ENCODE assay signal across 8 cellular contexts in the genomic region with DNA sequence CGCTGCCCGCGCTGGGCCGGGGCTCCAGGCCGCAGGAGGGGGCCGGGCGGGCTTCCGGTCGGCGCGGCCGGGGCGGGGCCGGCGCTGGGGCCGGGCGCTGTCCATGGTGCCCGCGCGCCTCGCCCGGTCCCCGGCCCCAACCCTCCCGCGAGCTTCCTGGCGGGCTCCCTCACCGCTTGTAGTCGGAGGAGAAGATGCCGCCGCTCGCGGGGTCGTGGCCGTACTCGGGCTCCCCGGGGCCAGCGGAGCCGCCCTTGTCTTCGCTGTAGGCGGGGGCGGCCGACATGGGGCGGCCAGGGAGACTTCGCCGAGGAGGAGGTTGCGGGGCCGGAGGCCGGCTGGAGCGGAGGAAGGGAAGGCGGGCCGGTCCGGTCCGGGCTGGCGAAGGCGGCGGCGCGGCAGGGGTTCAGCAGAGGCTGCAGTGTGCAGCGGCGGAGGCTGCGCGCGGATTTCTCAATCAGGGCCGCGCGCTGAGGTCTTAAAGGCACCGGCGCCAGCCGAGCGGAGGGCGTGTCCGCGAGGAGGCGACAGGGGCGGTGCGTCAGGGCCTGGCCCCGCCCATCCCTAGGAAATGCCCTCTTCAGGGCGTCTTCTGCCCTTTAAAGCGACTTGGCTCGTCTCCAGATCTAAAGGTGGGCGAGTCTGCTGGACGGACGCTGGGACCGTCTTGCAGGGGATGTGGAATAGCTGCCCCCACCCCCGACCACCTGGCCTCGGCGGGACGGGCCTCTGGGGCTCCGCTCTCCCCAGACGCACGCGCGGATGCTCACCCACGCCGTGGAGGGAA. TPM values are rescaled to one million over a fixed set of nuclear protein-coding genes. Genes with fewer than 3 reads are reported as not detected.
DNase-seq lines count a peak whose midpoint lies in the region; ATAC-seq and TF ChIP-seq lines count a peak whose summit lies in the region.

A gene with protein sequence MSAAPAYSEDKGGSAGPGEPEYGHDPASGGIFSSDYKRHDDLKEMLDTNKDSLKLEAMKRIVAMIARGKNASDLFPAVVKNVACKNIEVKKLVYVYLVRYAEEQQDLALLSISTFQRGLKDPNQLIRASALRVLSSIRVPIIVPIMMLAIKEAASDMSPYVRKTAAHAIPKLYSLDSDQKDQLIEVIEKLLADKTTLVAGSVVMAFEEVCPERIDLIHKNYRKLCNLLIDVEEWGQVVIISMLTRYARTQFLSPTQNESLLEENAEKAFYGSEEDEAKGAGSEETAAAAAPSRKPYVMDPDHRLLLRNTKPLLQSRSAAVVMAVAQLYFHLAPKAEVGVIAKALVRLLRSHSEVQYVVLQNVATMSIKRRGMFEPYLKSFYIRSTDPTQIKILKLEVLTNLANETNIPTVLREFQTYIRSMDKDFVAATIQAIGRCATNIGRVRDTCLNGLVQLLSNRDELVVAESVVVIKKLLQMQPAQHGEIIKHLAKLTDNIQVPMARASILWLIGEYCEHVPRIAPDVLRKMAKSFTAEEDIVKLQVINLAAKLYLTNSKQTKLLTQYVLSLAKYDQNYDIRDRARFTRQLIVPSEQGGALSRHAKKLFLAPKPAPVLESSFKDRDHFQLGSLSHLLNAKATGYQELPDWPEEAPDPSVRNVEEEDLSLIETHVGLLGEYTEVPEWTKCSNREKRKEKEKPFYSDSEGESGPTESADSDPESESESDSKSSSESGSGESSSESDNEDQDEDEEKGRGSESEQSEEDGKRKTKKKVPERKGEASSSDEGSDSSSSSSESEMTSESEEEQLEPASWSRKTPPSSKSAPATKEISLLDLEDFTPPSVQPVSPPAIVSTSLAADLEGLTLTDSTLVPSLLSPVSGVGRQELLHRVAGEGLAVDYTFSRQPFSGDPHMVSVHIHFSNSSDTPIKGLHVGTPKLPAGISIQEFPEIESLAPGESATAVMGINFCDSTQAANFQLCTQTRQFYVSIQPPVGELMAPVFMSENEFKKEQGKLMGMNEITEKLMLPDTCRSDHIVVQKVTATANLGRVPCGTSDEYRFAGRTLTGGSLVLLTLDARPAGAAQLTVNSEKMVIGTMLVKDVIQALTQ (minus strand): TSS at position 455 of the 787 bp plus-strand sequence. CDS start 169 bp downstream, at position 286.

- ATAC-seq in HG02610 (IDR thresholded peaks at IDR 0.05; ENCODE audit: unreplicated experiment) (peak; percentile 93), T-cell (replicated peaks in 1 of 4) (peak; percentile 88 to 90 (median 89)), upper lobe of right lung (peak; percentile 97)

- no peaks in the 10 kb centered on the region for H3K9me3 Mint-ChIP-seq in T-cell

- H3K27me3 Mint-ChIP-seq in T-cell = peaks cover 17 to 31% of the 10 kb centered on the region in 2 donors

- peak within 1 kb of the TSS; percentile 39 to 83 (median 68) for H3K4me3 ChIP-seq in adrenal gland
- H3K4me3 ChIP-seq in left ventricle myocardium inferior = peak within 1 kb of the TSS; percentile 76
- peak within 1 kb of the TSS; percentile 58 to 63 for H3K4me3 ChIP-seq in prostate gland
- H3K4me3 ChIP-seq in upper lobe of right lung = peak within 1 kb of the TSS; percentile 73

- TF ChIP-seq POLR2A in adrenal gland (IDR thresholded peaks at IDR 0.05) (peak in 1 of 2 donors; percentile 53), prostate gland (IDR thresholded peaks at IDR 0.05) (peak; percentile 60)

- H3K27me3 ChIP-seq in adrenal gland (no peaks in the 10 kb centered on the region), left ventricle myocardium inferior (ENCODE audit: low read depth) (peaks cover 69% of the 10 kb centered on the region), prostate gland (replicated peaks; ENCODE audit: insufficient read depth) (no peaks in the 10 kb centered on the region), upper lobe of right lung (peaks cover 4% of the 10 kb centered on the region)

- DNase-seq in GM04504 (ENCODE audit: low read depth) (peak; percentile 21), NCI-H1105 (lab: John Stamatoyannopoulos, UW) (peak; percentile 76), T-cell (peak; percentile 19 to 76 (median 53)), adrenal gland (peak; percentile 61 to 80 (median 73)), left ventricle myocardium inferior (peak; percentile 66), prostate gland (ENCODE audit: low spot score) (peak; percentile 65), upper lobe of right lung (peak; percentile 91)

- H3K27ac ChIP-seq in adrenal gland (peak within 1 kb of the TSS in 3 of 5 donors; percentile 20 to 64 (median 64)), left ventricle myocardium inferior (replicated peaks) (peak within 1 kb of the TSS; percentile 30), prostate gland (peak within 1 kb of the TSS; percentile 56 to 58), upper lobe of right lung (no peak within 1 kb of the TSS)

- no peak for TF ChIP-seq CTCF in adrenal gland (IDR thresholded peaks at IDR 0.05)
- no peak for TF ChIP-seq CTCF in left ventricle myocardium inferior (IDR thresholded peaks at IDR 0.05; ENCODE audit: borderline replicate concordance)
- TF ChIP-seq CTCF in prostate gland (IDR thresholded peaks at IDR 0.05) = peak in 1 of 4 experiments; percentile 7
- no peak for TF ChIP-seq CTCF in upper lobe of right lung (IDR thresholded peaks at IDR 0.05)

- H3K9me3 ChIP-seq in adrenal gland (replicated peaks in 1 of 3) (no peaks in the 10 kb centered on the region), left ventricle myocardium inferior (replicated peaks) (no peaks in the 10 kb centered on the region), prostate gland (no peaks in the 10 kb centered on the region), upper lobe of right lung (no peaks in the 10 kb centered on the region)

- H3K4me3 Mint-ChIP-seq in T-cell = peak within 1 kb of the TSS; percentile 62 to 70 (median 62)

- CTCF ChIA-PET in T-cell (lab: Charles Lee) = no interaction called here

- 1 to 4% (median 1%) methylated on average over 15 to 95 of the region's 95 CpGs; no CpG with 5 or more reads in 1 of the 4 donors for WGBS in adrenal gland, 4 donors
- WGBS in prostate gland = 2% methylated on average over 65 of the region's 95 CpGs

- H3K4me1 ChIP-seq in adrenal gland (replicated peaks in 1 of 2) (peaks cover 4 to 6% of the 10 kb centered on the region in 2 donors), left ventricle myocardium inferior (peaks cover 16% of the 10 kb centered on the region), prostate gland (replicated peaks) (no peaks in the 10 kb centered on the region), upper lobe of right lung (peaks cover 11% of the 10 kb centered on the region)

- H3K36me3 ChIP-seq in adrenal gland (replicated peaks in 1 of 2) (no peaks in the 10 kb centered on the region), left ventricle myocardium inferior (no peaks in the 10 kb centered on the region), prostate gland (no peaks in the 10 kb centered on the region), upper lobe of right lung (no peaks in the 10 kb centered on the region)

- no peaks in the 10 kb centered on the region for H3K36me3 Mint-ChIP-seq in T-cell

- peaks cover 0 to 3% (median 2%) of the 10 kb centered on the region in 3 donors for H3K4me1 Mint-ChIP-seq in T-cell

- POLR2A ChIA-PET in T-cell (lab: Charles Lee) = no interaction called here

- peak within 1 kb of the TSS in 1 of 2 donors; percentile 20 for H3K27ac Mint-ChIP-seq in T-cell

- intact Hi-C loops in adrenal gland (cut with DNase I) = loop anchor here in 1 of 2 donors (10.0 kb wide), 1 partner anchor 165 kb away; a partner anchor contains a TSS
- intact Hi-C loops in left ventricle myocardium inferior (cut with micrococcal nuclease) = no loop called here
- intact Hi-C loops in prostate gland (cut with DNase I) = no loop called here
- intact Hi-C loops in upper lobe of right lung (cut with DNase I) = no loop called here

RNA-seq across cellular contexts. Expression of the gene that starts here (rescaled TPM):
- total RNA-seq in T-cell (1 to 10 TPM in 2 of 5 donors, under 1 TPM in 3; 0.23 to 5.8 (median 0.76) TPM), adrenal gland (1 to 10 TPM in 7 of 8 donors, under 1 TPM in 1; 0.54 to 7.7 (median 3.0) TPM), left ventricle myocardium inferior (0.80 TPM), prostate gland (1 to 10 TPM; 5.4 to 9.3 TPM), upper lobe of right lung (3.8 TPM)
- polyA plus RNA-seq in adrenal gland = 10 to 100 TPM; 10.8 to 28.9 (median 18.2) TPM

Comparison
In these comparisons a context has a peak if more than half of its experiments do, and no peak if none do; other contexts are left out.
1. Peak in DNase-seq, H3K4me3 ChIP-seq and H3K27ac ChIP-seq in left ventricle myocardium inferior; RNA of the gene not detected or under 1 TPM.
2. DNase-seq: peak in every context shown above with its lines; median percentile 91 in upper lobe of right lung; 76 in NCI-H1105; 73 in adrenal gland; 66 in left ventricle myocardium inferior; 65 in prostate gland; 53 in T-cell; 21 in GM04504.